1 cellular context compared by ENCODE assay signal in the genomic region with DNA sequence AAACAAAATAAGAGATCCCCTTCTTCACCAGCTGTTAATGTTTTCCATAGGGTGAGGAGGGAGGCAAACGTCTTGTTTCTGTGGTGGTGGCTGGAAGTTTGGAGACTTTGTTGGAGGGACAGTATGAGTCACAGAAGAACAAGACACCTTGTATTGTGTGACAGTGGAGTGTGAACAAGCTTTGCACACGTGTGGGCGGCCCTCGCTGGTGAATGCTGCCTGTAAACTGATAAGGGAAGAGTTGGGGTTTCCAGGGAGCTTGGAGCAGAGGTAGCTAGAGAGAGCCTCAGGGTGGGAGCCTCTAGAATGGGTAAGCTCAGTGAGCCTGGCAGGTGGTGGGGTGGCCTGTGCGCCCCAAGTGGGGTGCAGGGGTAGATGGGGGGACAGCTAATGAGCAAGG.
TF ChIP-seq lines count a peak whose summit lies in the region.

No MANE protein-coding gene starts in this region.

TF ChIP-seq in K562, 482 proteins besides CTCF, POLR2A, EP300 and RAD21 (continued from another document and continues in another):
- TF ChIP-seq, protein P1, sequence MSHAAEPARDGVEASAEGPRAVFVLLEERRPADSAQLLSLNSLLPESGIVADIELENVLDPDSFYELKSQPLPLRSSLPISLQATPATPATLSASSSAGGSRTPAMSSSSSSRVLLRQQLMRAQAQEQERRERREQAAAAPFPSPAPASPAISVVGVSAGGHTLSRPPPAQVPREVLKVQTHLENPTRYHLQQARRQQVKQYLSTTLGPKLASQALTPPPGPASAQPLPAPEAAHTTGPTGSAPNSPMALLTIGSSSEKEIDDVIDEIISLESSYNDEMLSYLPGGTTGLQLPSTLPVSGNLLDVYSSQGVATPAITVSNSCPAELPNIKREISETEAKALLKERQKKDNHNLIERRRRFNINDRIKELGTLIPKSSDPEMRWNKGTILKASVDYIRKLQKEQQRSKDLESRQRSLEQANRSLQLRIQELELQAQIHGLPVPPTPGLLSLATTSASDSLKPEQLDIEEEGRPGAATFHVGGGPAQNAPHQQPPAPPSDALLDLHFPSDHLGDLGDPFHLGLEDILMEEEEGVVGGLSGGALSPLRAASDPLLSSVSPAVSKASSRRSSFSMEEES (CRISPR knock-in tag; IDR thresholded peaks at IDR 0.05): no peak
- TF ChIP-seq, protein P2, sequence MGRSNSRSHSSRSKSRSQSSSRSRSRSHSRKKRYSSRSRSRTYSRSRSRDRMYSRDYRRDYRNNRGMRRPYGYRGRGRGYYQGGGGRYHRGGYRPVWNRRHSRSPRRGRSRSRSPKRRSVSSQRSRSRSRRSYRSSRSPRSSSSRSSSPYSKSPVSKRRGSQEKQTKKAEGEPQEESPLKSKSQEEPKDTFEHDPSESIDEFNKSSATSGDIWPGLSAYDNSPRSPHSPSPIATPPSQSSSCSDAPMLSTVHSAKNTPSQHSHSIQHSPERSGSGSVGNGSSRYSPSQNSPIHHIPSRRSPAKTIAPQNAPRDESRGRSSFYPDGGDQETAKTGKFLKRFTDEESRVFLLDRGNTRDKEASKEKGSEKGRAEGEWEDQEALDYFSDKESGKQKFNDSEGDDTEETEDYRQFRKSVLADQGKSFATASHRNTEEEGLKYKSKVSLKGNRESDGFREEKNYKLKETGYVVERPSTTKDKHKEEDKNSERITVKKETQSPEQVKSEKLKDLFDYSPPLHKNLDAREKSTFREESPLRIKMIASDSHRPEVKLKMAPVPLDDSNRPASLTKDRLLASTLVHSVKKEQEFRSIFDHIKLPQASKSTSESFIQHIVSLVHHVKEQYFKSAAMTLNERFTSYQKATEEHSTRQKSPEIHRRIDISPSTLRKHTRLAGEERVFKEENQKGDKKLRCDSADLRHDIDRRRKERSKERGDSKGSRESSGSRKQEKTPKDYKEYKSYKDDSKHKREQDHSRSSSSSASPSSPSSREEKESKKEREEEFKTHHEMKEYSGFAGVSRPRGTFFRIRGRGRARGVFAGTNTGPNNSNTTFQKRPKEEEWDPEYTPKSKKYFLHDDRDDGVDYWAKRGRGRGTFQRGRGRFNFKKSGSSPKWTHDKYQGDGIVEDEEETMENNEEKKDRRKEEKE (IDR thresholded peaks at IDR 0.05; ENCODE audit: borderline replicate concordance in 1 of 2, control insufficient read depth in 1 of 2, low read depth in 2 of 2, low read length in 1 of 2): no peak
- peak; percentile 81 for TF ChIP-seq FOSL1 (tag; conservative IDR thresholded peaks at IDR 0.05)
- TF ChIP-seq ZEB2 (IDR thresholded peaks at IDR 0.05): peak; percentile 71
- TF ChIP-seq FOXK1 (CRISPR knock-in tag; IDR thresholded peaks at IDR 0.05; ENCODE audit: borderline replicate concordance): no peak
- TF ChIP-seq TEAD4 (IDR thresholded peaks at IDR 0.05; ENCODE audit: low read length): peak; percentile 69; the same call in 1 of the 2 replicates
- no peak for TF ChIP-seq TEAD4 (CRISPR knock-in tag; IDR thresholded peaks at IDR 0.05; ENCODE audit: borderline replicate concordance)
- TF ChIP-seq ZNF57 (CRISPR knock-in tag; IDR thresholded peaks at IDR 0.05): no peak
- TF ChIP-seq NCOR1 (IDR thresholded peaks at IDR 0.05): peak; percentile 38; the same call in 1 of the 2 replicates
- TF ChIP-seq, protein P3, sequence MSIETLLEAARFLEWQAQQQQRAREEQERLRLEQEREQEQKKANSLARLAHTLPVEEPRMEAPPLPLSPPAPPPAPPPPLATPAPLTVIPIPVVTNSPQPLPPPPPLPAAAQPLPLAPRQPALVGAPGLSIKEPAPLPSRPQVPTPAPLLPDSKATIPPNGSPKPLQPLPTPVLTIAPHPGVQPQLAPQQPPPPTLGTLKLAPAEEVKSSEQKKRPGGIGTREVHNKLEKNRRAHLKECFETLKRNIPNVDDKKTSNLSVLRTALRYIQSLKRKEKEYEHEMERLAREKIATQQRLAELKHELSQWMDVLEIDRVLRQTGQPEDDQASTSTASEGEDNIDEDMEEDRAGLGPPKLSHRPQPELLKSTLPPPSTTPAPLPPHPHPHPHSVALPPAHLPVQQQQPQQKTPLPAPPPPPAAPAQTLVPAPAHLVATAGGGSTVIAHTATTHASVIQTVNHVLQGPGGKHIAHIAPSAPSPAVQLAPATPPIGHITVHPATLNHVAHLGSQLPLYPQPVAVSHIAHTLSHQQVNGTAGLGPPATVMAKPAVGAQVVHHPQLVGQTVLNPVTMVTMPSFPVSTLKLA (conservative IDR thresholded peaks at IDR 0.05): peak; percentile 56 to 77
- TF ChIP-seq, protein P4, sequence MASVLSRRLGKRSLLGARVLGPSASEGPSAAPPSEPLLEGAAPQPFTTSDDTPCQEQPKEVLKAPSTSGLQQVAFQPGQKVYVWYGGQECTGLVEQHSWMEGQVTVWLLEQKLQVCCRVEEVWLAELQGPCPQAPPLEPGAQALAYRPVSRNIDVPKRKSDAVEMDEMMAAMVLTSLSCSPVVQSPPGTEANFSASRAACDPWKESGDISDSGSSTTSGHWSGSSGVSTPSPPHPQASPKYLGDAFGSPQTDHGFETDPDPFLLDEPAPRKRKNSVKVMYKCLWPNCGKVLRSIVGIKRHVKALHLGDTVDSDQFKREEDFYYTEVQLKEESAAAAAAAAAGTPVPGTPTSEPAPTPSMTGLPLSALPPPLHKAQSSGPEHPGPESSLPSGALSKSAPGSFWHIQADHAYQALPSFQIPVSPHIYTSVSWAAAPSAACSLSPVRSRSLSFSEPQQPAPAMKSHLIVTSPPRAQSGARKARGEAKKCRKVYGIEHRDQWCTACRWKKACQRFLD (CRISPR knock-in tag; IDR thresholded peaks at IDR 0.05): 0 out of 2 replicates have a peak, but pooled peaks have one; percentile 19
- TF ChIP-seq NR3C1 (CRISPR knock-in tag; IDR thresholded peaks at IDR 0.05): no peak
- TF ChIP-seq CXXC5 (CRISPR knock-in tag; IDR thresholded peaks at IDR 0.05): peak; percentile 52
- TF ChIP-seq, protein P5, sequence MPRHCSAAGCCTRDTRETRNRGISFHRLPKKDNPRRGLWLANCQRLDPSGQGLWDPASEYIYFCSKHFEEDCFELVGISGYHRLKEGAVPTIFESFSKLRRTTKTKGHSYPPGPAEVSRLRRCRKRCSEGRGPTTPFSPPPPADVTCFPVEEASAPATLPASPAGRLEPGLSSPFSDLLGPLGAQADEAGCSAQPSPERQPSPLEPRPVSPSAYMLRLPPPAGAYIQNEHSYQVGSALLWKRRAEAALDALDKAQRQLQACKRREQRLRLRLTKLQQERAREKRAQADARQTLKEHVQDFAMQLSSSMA (CRISPR knock-in tag; IDR thresholded peaks at IDR 0.05): no peak
- TF ChIP-seq HDAC3 (IDR thresholded peaks at IDR 0.05; ENCODE audit: borderline replicate concordance, partially characterized antibody): no peak
- TF ChIP-seq PYGO2 (tag; IDR thresholded peaks at IDR 0.05): no peak
- TF ChIP-seq L3MBTL2 (IDR thresholded peaks at IDR 0.05): peak; percentile 93
- TF ChIP-seq TAF7 (tag; IDR thresholded peaks at IDR 0.05): no peak
- TF ChIP-seq STAG1 (CRISPR knock-in tag; IDR thresholded peaks at IDR 0.05; ENCODE audit: borderline replicate concordance): 0 out of 2 replicates have a peak, but pooled peaks have one; percentile 22
- no peak for TF ChIP-seq MEIS2 (IDR thresholded peaks at IDR 0.05; ENCODE audit: partially characterized antibody)
- TF ChIP-seq ZNF76 (CRISPR knock-in tag; IDR thresholded peaks at IDR 0.05; ENCODE audit: borderline replicate concordance): no peak
- no peak for TF ChIP-seq MBD2 (IDR thresholded peaks at IDR 0.05; ENCODE audit: borderline replicate concordance, low read depth)
- no peak for TF ChIP-seq ZNF239 (CRISPR knock-in tag; IDR thresholded peaks at IDR 0.05)
- TF ChIP-seq, protein P6, sequence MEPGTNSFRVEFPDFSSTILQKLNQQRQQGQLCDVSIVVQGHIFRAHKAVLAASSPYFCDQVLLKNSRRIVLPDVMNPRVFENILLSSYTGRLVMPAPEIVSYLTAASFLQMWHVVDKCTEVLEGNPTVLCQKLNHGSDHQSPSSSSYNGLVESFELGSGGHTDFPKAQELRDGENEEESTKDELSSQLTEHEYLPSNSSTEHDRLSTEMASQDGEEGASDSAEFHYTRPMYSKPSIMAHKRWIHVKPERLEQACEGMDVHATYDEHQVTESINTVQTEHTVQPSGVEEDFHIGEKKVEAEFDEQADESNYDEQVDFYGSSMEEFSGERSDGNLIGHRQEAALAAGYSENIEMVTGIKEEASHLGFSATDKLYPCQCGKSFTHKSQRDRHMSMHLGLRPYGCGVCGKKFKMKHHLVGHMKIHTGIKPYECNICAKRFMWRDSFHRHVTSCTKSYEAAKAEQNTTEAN (CRISPR knock-in tag; IDR thresholded peaks at IDR 0.05): peak; percentile 97
- TF ChIP-seq HDAC2 (IDR thresholded peaks at IDR 0.05): peak; percentile 62; the same call in 1 of the 2 replicates
- TF ChIP-seq DPF2 (IDR thresholded peaks at IDR 0.05): peak; percentile 93
- TF ChIP-seq, protein P7, sequence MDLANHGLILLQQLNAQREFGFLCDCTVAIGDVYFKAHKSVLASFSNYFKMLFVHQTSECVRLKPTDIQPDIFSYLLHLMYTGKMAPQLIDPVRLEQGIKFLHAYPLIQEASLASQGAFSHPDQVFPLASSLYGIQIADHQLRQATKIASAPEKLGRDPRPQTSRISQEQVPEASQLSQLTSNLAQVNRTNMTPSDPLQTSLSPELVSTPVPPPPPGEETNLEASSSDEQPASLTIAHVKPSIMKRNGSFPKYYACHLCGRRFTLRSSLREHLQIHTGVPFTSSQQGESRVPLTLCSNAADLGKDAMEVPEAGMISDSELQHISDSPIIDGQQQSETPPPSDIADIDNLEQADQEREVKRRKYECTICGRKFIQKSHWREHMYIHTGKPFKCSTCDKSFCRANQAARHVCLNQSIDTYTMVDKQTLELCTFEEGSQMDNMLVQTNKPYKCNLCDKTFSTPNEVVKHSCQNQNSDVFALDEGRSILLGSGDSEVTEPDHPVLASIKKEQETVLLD (IDR thresholded peaks at IDR 0.05): peak; percentile 63
- no peak for TF ChIP-seq SNRNP70 (optimal IDR thresholded peaks at IDR 0.05; ENCODE audit: low read depth, low read length)
- peak; percentile 94 for TF ChIP-seq EGR1 (conservative IDR thresholded peaks at IDR 0.05)
- peak; percentile 65 for TF ChIP-seq MTA2 (IDR thresholded peaks at IDR 0.05; ENCODE audit: low read depth)
- 0 out of 2 replicates have a peak, but pooled peaks have one; percentile 20 for TF ChIP-seq XRCC5 (IDR thresholded peaks at IDR 0.05; ENCODE audit: low read depth, low read length)
- TF ChIP-seq KDM1A (IDR thresholded peaks at IDR 0.05): peak in 1 of 2 experiments; percentile 48; a peak in 2 of 4 replicates
- no peak; the same call in 1 of the 2 replicates for TF ChIP-seq MEF2A (IDR thresholded peaks at IDR 0.05; ENCODE audit: control insufficient read depth, low read depth, low read length)
- peak; percentile 60 for TF ChIP-seq MTA3 (IDR thresholded peaks at IDR 0.05; ENCODE audit: borderline replicate concordance)
- TF ChIP-seq, protein P8, sequence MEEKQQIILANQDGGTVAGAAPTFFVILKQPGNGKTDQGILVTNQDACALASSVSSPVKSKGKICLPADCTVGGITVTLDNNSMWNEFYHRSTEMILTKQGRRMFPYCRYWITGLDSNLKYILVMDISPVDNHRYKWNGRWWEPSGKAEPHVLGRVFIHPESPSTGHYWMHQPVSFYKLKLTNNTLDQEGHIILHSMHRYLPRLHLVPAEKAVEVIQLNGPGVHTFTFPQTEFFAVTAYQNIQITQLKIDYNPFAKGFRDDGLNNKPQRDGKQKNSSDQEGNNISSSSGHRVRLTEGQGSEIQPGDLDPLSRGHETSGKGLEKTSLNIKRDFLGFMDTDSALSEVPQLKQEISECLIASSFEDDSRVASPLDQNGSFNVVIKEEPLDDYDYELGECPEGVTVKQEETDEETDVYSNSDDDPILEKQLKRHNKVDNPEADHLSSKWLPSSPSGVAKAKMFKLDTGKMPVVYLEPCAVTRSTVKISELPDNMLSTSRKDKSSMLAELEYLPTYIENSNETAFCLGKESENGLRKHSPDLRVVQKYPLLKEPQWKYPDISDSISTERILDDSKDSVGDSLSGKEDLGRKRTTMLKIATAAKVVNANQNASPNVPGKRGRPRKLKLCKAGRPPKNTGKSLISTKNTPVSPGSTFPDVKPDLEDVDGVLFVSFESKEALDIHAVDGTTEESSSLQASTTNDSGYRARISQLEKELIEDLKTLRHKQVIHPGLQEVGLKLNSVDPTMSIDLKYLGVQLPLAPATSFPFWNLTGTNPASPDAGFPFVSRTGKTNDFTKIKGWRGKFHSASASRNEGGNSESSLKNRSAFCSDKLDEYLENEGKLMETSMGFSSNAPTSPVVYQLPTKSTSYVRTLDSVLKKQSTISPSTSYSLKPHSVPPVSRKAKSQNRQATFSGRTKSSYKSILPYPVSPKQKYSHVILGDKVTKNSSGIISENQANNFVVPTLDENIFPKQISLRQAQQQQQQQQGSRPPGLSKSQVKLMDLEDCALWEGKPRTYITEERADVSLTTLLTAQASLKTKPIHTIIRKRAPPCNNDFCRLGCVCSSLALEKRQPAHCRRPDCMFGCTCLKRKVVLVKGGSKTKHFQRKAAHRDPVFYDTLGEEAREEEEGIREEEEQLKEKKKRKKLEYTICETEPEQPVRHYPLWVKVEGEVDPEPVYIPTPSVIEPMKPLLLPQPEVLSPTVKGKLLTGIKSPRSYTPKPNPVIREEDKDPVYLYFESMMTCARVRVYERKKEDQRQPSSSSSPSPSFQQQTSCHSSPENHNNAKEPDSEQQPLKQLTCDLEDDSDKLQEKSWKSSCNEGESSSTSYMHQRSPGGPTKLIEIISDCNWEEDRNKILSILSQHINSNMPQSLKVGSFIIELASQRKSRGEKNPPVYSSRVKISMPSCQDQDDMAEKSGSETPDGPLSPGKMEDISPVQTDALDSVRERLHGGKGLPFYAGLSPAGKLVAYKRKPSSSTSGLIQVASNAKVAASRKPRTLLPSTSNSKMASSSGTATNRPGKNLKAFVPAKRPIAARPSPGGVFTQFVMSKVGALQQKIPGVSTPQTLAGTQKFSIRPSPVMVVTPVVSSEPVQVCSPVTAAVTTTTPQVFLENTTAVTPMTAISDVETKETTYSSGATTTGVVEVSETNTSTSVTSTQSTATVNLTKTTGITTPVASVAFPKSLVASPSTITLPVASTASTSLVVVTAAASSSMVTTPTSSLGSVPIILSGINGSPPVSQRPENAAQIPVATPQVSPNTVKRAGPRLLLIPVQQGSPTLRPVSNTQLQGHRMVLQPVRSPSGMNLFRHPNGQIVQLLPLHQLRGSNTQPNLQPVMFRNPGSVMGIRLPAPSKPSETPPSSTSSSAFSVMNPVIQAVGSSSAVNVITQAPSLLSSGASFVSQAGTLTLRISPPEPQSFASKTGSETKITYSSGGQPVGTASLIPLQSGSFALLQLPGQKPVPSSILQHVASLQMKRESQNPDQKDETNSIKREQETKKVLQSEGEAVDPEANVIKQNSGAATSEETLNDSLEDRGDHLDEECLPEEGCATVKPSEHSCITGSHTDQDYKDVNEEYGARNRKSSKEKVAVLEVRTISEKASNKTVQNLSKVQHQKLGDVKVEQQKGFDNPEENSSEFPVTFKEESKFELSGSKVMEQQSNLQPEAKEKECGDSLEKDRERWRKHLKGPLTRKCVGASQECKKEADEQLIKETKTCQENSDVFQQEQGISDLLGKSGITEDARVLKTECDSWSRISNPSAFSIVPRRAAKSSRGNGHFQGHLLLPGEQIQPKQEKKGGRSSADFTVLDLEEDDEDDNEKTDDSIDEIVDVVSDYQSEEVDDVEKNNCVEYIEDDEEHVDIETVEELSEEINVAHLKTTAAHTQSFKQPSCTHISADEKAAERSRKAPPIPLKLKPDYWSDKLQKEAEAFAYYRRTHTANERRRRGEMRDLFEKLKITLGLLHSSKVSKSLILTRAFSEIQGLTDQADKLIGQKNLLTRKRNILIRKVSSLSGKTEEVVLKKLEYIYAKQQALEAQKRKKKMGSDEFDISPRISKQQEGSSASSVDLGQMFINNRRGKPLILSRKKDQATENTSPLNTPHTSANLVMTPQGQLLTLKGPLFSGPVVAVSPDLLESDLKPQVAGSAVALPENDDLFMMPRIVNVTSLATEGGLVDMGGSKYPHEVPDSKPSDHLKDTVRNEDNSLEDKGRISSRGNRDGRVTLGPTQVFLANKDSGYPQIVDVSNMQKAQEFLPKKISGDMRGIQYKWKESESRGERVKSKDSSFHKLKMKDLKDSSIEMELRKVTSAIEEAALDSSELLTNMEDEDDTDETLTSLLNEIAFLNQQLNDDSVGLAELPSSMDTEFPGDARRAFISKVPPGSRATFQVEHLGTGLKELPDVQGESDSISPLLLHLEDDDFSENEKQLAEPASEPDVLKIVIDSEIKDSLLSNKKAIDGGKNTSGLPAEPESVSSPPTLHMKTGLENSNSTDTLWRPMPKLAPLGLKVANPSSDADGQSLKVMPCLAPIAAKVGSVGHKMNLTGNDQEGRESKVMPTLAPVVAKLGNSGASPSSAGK (IDR thresholded peaks at IDR 0.05): peak; percentile 88
